In genomic region chr21:44240353-44240752, GRCh38 we compare ENCODE assay signal across 13 cellular contexts. TPM values are rescaled to one million over a fixed set of nuclear protein-coding genes. Genes with fewer than 3 reads are reported as not detected.
DNase-seq lines count a peak whose midpoint lies in the region; ATAC-seq, FAIRE-seq and TF ChIP-seq lines count a peak whose summit lies in the region.
"Not testable (repeated sequence)": the region's sequence is repeated elsewhere in the genome, so short reads cannot be mapped to it uniquely, and the experiment has no call there.
"Had no signal": no experiment of that assay in that cellular context is flagged by ENCODE, and none has a peak within 500 bp of the region (broad histone marks: within the 10 kb centered on the region; RNA-seq: fewer than 3 reads in every experiment).

No MANE protein-coding gene starts in this region.

- not testable (repeated sequence) for TF ChIP-seq EP300 in A549 (IDR thresholded peaks at IDR 0.05)

- not testable (repeated sequence) for H3K4me1 ChIP-seq in A549; Panc1 (ENCODE audit: control insufficient read depth, insufficient read depth, low read length); lower lobe of right lung

- not testable (repeated sequence) for TF ChIP-seq POLR2A in A549 (IDR thresholded peaks at IDR 0.05; ENCODE audit: low read length)

- BruUV-seq in Panc1 (replicated peaks; lab: Mats Ljungman, UMichigan): not testable (repeated sequence)

- ATAC-seq in A549 (peak; percentile 60 to 73), GM21529 (IDR thresholded peaks at IDR 0.05; ENCODE audit: unreplicated experiment) (peak; percentile 10), HG03175 (IDR thresholded peaks at IDR 0.05; ENCODE audit: unreplicated experiment) (peak; percentile 2), Panc1 (peak; percentile 85), esophagus mucosa (peak; percentile 25), left cardiac atrium (peak; percentile 60 to 62), lower lobe of right lung (peak; percentile 73 to 77), sciatic nerve (peak; percentile 49)

- not testable (repeated sequence) for H3K9me3 ChIP-seq in A549; Panc1 (ENCODE audit: control insufficient read depth, insufficient read depth, low read depth, low read length); lower lobe of right lung

- not testable (repeated sequence) for TF ChIP-seq CTCF in A549 (IDR thresholded peaks at IDR 0.05); Panc1 (IDR thresholded peaks at IDR 0.05); lower lobe of right lung (IDR thresholded peaks at IDR 0.05)

- POLR2A ChIA-PET in A549 (lab: Yijun Ruan, JAX); Panc1 (lab: Charles Lee): not testable (repeated sequence)

- not testable (repeated sequence) for H3K4me2 ChIP-seq in A549

- H3K27me3 ChIP-seq in Panc1 (ENCODE audit: control insufficient read depth, insufficient read depth, low read length); lower lobe of right lung (ENCODE audit: low read depth): not testable (repeated sequence)

- H3K27ac ChIP-seq in A549; Panc1 (ENCODE audit: low read length); lower lobe of right lung: not testable (repeated sequence)

- no CpG with 5 or more reads among the region's 46 CpGs for WGBS in A549 (ENCODE audit: missing lambda C conversion rate)

- TF ChIP-seq RAD21 in A549 (conservative IDR thresholded peaks at IDR 0.05 in 1 of 2, IDR thresholded peaks at IDR 0.05 in 1 of 2): not testable (repeated sequence)

- H3K36me3 ChIP-seq in Panc1 (ENCODE audit: control insufficient read depth, insufficient read depth, low read length); lower lobe of right lung: not testable (repeated sequence)

- intact Hi-C loops in Panc1 (cut with micrococcal nuclease; ENCODE audit: unreplicated experiment); left cardiac atrium (cut with DNase I); lower lobe of right lung (cut with DNase I); sciatic nerve (cut with DNase I): not testable (repeated sequence)

- DNase-seq in A549 (ENCODE audit: low read depth in 1 of 2, low spot score in 1 of 2); Panc1 (ENCODE audit: low read depth, low spot score); left cardiac atrium; lower lobe of right lung; sciatic nerve (ENCODE audit: low spot score): not testable (repeated sequence)

- FAIRE-seq in A549 (lab: Jason Lieb, UNC): not testable (repeated sequence)

- CTCF ChIA-PET in A549 (lab: Yijun Ruan, JAX); Panc1 (lab: Charles Lee): not testable (repeated sequence)

- H3K4me3 ChIP-seq in A549; Panc1 (ENCODE audit: low read depth in 2 of 2, low read length in 2 of 2); lower lobe of right lung: not testable (repeated sequence)

- in situ Hi-C loops in Panc1 (cut with HindIII; ENCODE audit: low pct_unique_long_range_greater_than_20kb, low sequenced_read_pairs): not testable (repeated sequence)

RNA-seq across cellular contexts. Expression of gene ICOSLG, which starts 0.4 kb away (rescaled TPM):
- 0.32 and 0.56 TPM in 2 replicates for polyA plus RNA-seq in A549 (2011; rRNA removed)
- 0.89 and 0.98 TPM in 2 replicates for polyA plus RNA-seq in A549 (2012; cell fraction: cytosol; rRNA removed)
- polyA plus RNA-seq in A549 (2012; cell fraction: nucleus; rRNA removed): 1.7 and 2.3 TPM in 2 replicates
- 0.61 to 0.93 TPM (median 0.79 TPM) in 3 replicates for polyA plus RNA-seq in A549 (2017; fragmentation: RNase III; extraction: RNeasy Plus Mini Kit Qiagen cat#74134 plus additional on column Dnase treatment)
- 0.78 and 1.7 TPM in 2 replicates for polyA minus RNA-seq in A549 (2011; rRNA and poly(A)+ RNA removed)
- total RNA-seq in Panc1 (2021; ENCODE audit: unreplicated experiment): 5.5 TPM
- polyA plus RNA-seq in Panc1 (2012; ENCODE audit: insufficient read length): 5.3 TPM
- total RNA-seq in esophagus mucosa: 2.6 TPM
- 1 to 10 TPM; 6.1 to 6.4 TPM for total RNA-seq in left cardiac atrium
- total RNA-seq in lower lobe of right lung: 11.6 TPM
- total RNA-seq in sciatic nerve: 5.3 TPM

RNA-seq across cellular contexts. Expression of gene DNMT3L, which starts 21.3 kb away (rescaled TPM):
- polyA plus RNA-seq in A549 (2011; rRNA removed) (not detected in 2 replicates), A549 (2017; fragmentation: RNase III; extraction: RNeasy Plus Mini Kit Qiagen cat#74134 plus additional on column Dnase treatment) (0.09 TPM in 1 of 3 replicates, not detected in the others)
- polyA plus RNA-seq in A549 (2012; cell fraction: cytosol; rRNA removed): not detected in 2 replicates
- 0.04 TPM in 1 of 2 replicates, not detected in the other for polyA plus RNA-seq in A549 (2012; cell fraction: nucleus; rRNA removed)
- polyA minus RNA-seq in A549 (2011; rRNA and poly(A)+ RNA removed): not detected in 2 replicates
- total RNA-seq in Panc1 (2021; ENCODE audit: unreplicated experiment) (not detected), esophagus mucosa (not detected), left cardiac atrium (not detected), lower lobe of right lung (not detected), sciatic nerve (not detected)
- not detected for polyA plus RNA-seq in Panc1 (2012; ENCODE audit: insufficient read length)
- total RNA-seq: CD4-positive, alpha-beta memory T cell; H4; M059J; SJSA1 had no signal
- polyA plus RNA-seq: CD4-positive, alpha-beta memory T cell had no signal

RNA-seq across cellular contexts. Expression of gene AIRE, which starts 45.3 kb away (rescaled TPM):
- polyA plus RNA-seq in A549 (2011; rRNA removed): not detected in 2 replicates
- not detected in 2 replicates for polyA plus RNA-seq in A549 (2012; cell fraction: cytosol; rRNA removed)
- polyA plus RNA-seq in A549 (2012; cell fraction: nucleus; rRNA removed): not detected in 2 replicates
- polyA plus RNA-seq in A549 (2017; fragmentation: RNase III; extraction: RNeasy Plus Mini Kit Qiagen cat#74134 plus additional on column Dnase treatment): not detected in 3 replicates
- not detected in 2 replicates for polyA minus RNA-seq in A549 (2011; rRNA and poly(A)+ RNA removed)
- not detected for total RNA-seq in Panc1 (2021; ENCODE audit: unreplicated experiment)
- not detected for polyA plus RNA-seq in Panc1 (2012; ENCODE audit: insufficient read length)
- total RNA-seq in esophagus mucosa: not detected
- total RNA-seq in left cardiac atrium: under 1 TPM in 1 of 2 donors, not detected in 1; 0.08 TPM
- total RNA-seq in lower lobe of right lung: not detected
- 0.13 TPM for total RNA-seq in sciatic nerve
- total RNA-seq: Caco-2; CD4-positive, alpha-beta memory T cell; H4; M059J; SJSA1 had no signal

RNA-seq across cellular contexts. Expression of gene PFKL, which starts 59.5 kb away (rescaled TPM):
- polyA plus RNA-seq in A549 (2011; rRNA removed) (21.6 and 23.2 TPM in 2 replicates), A549 (2017; fragmentation: RNase III; extraction: RNeasy Plus Mini Kit Qiagen cat#74134 plus additional on column Dnase treatment) (33.3 to 42.4 TPM (median 38.7 TPM) in 3 replicates)
- polyA plus RNA-seq in A549 (2012; cell fraction: cytosol; rRNA removed): 46.8 and 60.5 TPM in 2 replicates
- polyA plus RNA-seq in A549 (2012; cell fraction: nucleus; rRNA removed): 138 and 168 TPM in 2 replicates
- 29.7 and 37.4 TPM in 2 replicates for polyA minus RNA-seq in A549 (2011; rRNA and poly(A)+ RNA removed)
- total RNA-seq in Panc1 (2021; ENCODE audit: unreplicated experiment) (70.1 TPM), esophagus mucosa (104 TPM), left cardiac atrium (10 to 100 TPM; 58.8 to 67.2 TPM), lower lobe of right lung (106 TPM), sciatic nerve (189 TPM)
- polyA plus RNA-seq in Panc1 (2012; ENCODE audit: insufficient read length): 123 TPM

Comparison
In these comparisons a context has a peak if more than half of its experiments do, and no peak if none do; other contexts are left out.
1. ATAC-seq: peak in every context shown above with its lines; median percentile 85 in Panc1; 75 in lower lobe of right lung; 66 in A549; 61 in left cardiac atrium; 49 in sciatic nerve; 25 in esophagus mucosa; 10 in GM21529; 2 in HG03175.